In the genomic region with DNA sequence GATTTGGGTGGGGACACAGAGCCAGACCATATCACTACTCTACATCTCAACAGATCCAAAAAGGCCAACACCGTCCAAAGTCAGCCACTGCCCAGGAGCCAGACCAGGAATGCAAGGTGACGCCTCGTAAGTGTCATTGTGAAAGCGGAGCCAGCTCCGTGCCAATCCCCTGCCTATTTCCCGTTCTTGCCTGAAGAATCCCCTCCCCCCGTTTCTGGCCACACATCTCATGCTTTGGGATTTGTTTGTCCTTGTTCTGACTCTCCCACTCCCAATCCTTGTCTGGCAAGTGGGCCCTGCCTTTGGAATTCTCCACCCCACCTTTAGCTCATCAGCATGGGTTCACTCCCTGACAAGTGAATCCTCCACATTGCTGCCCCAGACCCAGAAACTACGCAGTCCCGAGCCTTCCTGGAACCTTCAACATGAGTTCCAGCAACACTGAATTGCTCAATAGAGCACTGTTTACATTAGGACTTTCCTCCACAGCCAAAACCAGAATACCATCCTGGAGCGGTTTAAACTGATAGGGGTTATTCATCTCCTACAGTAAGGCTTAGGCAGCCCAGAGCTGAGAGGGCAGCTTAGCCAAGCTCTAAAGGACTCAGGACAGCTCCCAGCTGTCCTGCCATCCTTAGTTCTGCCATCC, we compare ENCODE assay signal across 12 cellular contexts. TPM values are rescaled to one million over a fixed set of nuclear protein-coding genes. Genes with fewer than 3 reads are reported as not detected.
DNase-seq lines count a peak whose midpoint lies in the region; ATAC-seq and TF ChIP-seq lines count a peak whose summit lies in the region.
"Had no signal": no experiment of that assay in that cellular context is flagged by ENCODE, and none has a peak within 500 bp of the region (broad histone marks: within the 10 kb centered on the region; RNA-seq: fewer than 3 reads in every experiment).

No MANE protein-coding gene starts in this region.

- H3K27me3 Mint-ChIP-seq in activated T-cell treated with anti-CD3 and anti-CD28 coated beads, Interleukin-2, amount 50 U/mL, for 24 hours: no peaks in the 10 kb centered on the region
- H3K27me3 Mint-ChIP-seq: activated CD4-positive, alpha-beta T cell treated with anti-CD3 and anti-CD28 coated beads for 36 hours had no signal

- H3K36me3 Mint-ChIP-seq in activated T-cell treated with anti-CD3 and anti-CD28 coated beads, Interleukin-2, amount 50 U/mL, for 24 hours (ENCODE audit: low read depth): no peaks in the 10 kb centered on the region

- WGBS in right cardiac atrium: 83% methylated on average over 10 of the region's 10 CpGs

- in situ Hi-C loops in G401 (cut with HindIII; ENCODE audit: low sequenced_read_pairs): no loop called here

- H3K4me1 ChIP-seq in right atrium auricular region (no peaks in the 10 kb centered on the region), right cardiac atrium (ENCODE audit: control insufficient read depth, insufficient read depth, low read length) (no peaks in the 10 kb centered on the region)
- H3K4me1 ChIP-seq: pancreas had no signal

- intact Hi-C loops in right cardiac atrium (cut with DNase I): no loop called here

- no peaks in the 10 kb centered on the region for H3K36me3 ChIP-seq in right atrium auricular region
- H3K36me3 ChIP-seq: cardiac muscle cell, pancreas had no signal

- peaks cover 3% of the 10 kb centered on the region for H3K4me1 Mint-ChIP-seq in activated T-cell treated with anti-CD3 and anti-CD28 coated beads, Interleukin-2, amount 50 U/mL, for 24 hours (ENCODE audit: low read depth)

- DNase-seq in right atrium auricular region (ENCODE audit: low spot score): peak; percentile 49
- no peak for DNase-seq in right cardiac atrium
- peak; percentile 17 for DNase-seq in NCI-H748 treated with DMSO at 0.1 percent for 48 hours (lab: John Stamatoyannopoulos, UW)
- peak; percentile 95 for DNase-seq in fibroblast of villous mesenchyme (ENCODE audit: low read depth)
- no peak for DNase-seq in NCI-H128 (lab: John Stamatoyannopoulos, UW; ENCODE audit: unreplicated experiment)
- no peak for DNase-seq in activated T-cell treated with anti-CD3 and anti-CD28 coated beads, Interleukin-2, amount 50 U/mL, for 24 hours
- no peak for DNase-seq in G401 (ENCODE audit: low spot score)
- no peak for DNase-seq in HT-29 (ENCODE audit: low spot score)
- DNase-seq: activated CD4-positive, alpha-beta T cell treated with anti-CD3 and anti-CD28 coated beads for 36 hours; hippocampal formation; pancreas had no signal

- H3K27ac Mint-ChIP-seq in activated T-cell treated with anti-CD3 and anti-CD28 coated beads, Interleukin-2, amount 50 U/mL, for 24 hours: no peak overlapping the region
- H3K27ac Mint-ChIP-seq: activated CD4-positive, alpha-beta T cell treated with anti-CD3 and anti-CD28 coated beads for 36 hours had no signal

- no peak overlapping the region for H3K4me3 ChIP-seq in right atrium auricular region
- H3K4me3 ChIP-seq in right cardiac atrium (ENCODE audit: low read length): no peak overlapping the region
- H3K4me3 ChIP-seq in fibroblast of villous mesenchyme (ENCODE audit: low read depth, low read length): peak overlapping the region; percentile 3
- H3K4me3 ChIP-seq: cardiac muscle cell, pancreas had no signal

- TF ChIP-seq CTCF in right atrium auricular region (IDR thresholded peaks at IDR 0.05): no peak
- TF ChIP-seq CTCF in fibroblast of villous mesenchyme (IDR thresholded peaks at IDR 0.05; ENCODE audit: insufficient read depth, low read depth, low read length): no peak

- no peak overlapping the region for H3K4me3 Mint-ChIP-seq in activated T-cell treated with anti-CD3 and anti-CD28 coated beads, Interleukin-2, amount 50 U/mL, for 24 hours
- H3K4me3 Mint-ChIP-seq: activated CD4-positive, alpha-beta T cell treated with anti-CD3 and anti-CD28 coated beads for 36 hours had no signal

- no peaks in the 10 kb centered on the region for H3K9me3 ChIP-seq in right atrium auricular region
- H3K9me3 ChIP-seq in right cardiac atrium (ENCODE audit: control insufficient read depth, low read length): no peaks in the 10 kb centered on the region
- H3K9me3 ChIP-seq: pancreas had no signal

- H3K27me3 ChIP-seq in right atrium auricular region (no peaks in the 10 kb centered on the region), right cardiac atrium (ENCODE audit: control insufficient read depth, insufficient read depth) (no peaks in the 10 kb centered on the region)
- H3K27me3 ChIP-seq: pancreas had no signal

- H3K27ac ChIP-seq in right atrium auricular region (no peak overlapping the region), right cardiac atrium (ENCODE audit: low read length) (no peak overlapping the region)
- H3K27ac ChIP-seq: cardiac muscle cell, pancreas had no signal

- no peak for ATAC-seq in right cardiac atrium
- ATAC-seq: activated CD4-positive, alpha-beta T cell treated with anti-CD3 and anti-CD28 coated beads for 36 hours had no signal

- no peaks in the 10 kb centered on the region for H3K9me3 Mint-ChIP-seq in activated T-cell treated with anti-CD3 and anti-CD28 coated beads, Interleukin-2, amount 50 U/mL, for 24 hours

RNA-seq across cellular contexts. Expression of a gene that starts 6.0 kb away (rescaled TPM):
- total RNA-seq in right atrium auricular region (10 to 100 TPM in 1 of 2 donors, 1 to 10 TPM in 1; 5.2 to 11.6 TPM), right cardiac atrium (10 to 100 TPM in 1 of 4 donors, 1 to 10 TPM in 3; 7.6 to 11.4 (median 9.0) TPM), fibroblast of villous mesenchyme (14.2 and 14.5 TPM in 2 replicates)
- polyA plus RNA-seq in right cardiac atrium: 7.3 TPM
- 2.3 and 3.3 TPM in 2 replicates for total RNA-seq in G401 (2014; rRNA removed; shearing (Covaris generic))
- total RNA-seq in HT-29 (2014; rRNA removed; shearing (Covaris generic)): 28.3 and 37.2 TPM in 2 replicates

RNA-seq across cellular contexts. Expression of a gene that starts 48.4 kb away (rescaled TPM):
- 10 to 100 TPM; 43.0 to 62.9 TPM for total RNA-seq in right atrium auricular region
- total RNA-seq in right cardiac atrium: 10 to 100 TPM; 67.7 to 82.1 (median 74.4) TPM
- 34.3 TPM for polyA plus RNA-seq in right cardiac atrium
- 14.5 and 14.7 TPM in 2 replicates for total RNA-seq in fibroblast of villous mesenchyme
- total RNA-seq in G401 (2014; rRNA removed; shearing (Covaris generic)): 12.6 and 13.1 TPM in 2 replicates
- 24.0 and 28.6 TPM in 2 replicates for total RNA-seq in HT-29 (2014; rRNA removed; shearing (Covaris generic))

Comparison
In these comparisons a context has a peak if more than half of its experiments do, and no peak if none do; other contexts are left out.
1. DNase-seq: peak in right atrium auricular region (single experiment), NCI-H748 treated with DMSO at 0.1 percent for 48 hours (single experiment) and fibroblast of villous mesenchyme (single experiment); none in right cardiac atrium (0 of 3), NCI-H128 (single experiment), activated T-cell treated with anti-CD3 and anti-CD28 coated beads, Interleukin-2, amount 50 U/mL, for 24 hours (single experiment), G401 (single experiment) and HT-29 (single experiment).